3 cellular contexts compared by ENCODE assay signal in genomic region chr2:36399050-36399449, GRCh38.
A peak's percentile ranks its signal among the peaks of the same experiment; 100 is the strongest.
TF ChIP-seq lines count a peak whose summit lies in the region.

No MANE protein-coding gene starts in this region.

TF ChIP-seq in A549, 52 proteins besides CTCF, POLR2A, EP300 and RAD21:
- TF ChIP-seq ESRRA (IDR thresholded peaks at IDR 0.05; ENCODE audit: borderline replicate concordance, low read length) (no peak), CBX2 (IDR thresholded peaks at IDR 0.05; ENCODE audit: borderline replicate concordance, low read depth) (no peak), HMGXB4 (CRISPR knock-in tag; IDR thresholded peaks at IDR 0.05; ENCODE audit: borderline replicate concordance) (0 out of 2 replicates have a peak, but pooled peaks have one; percentile 12), PBX3 (IDR thresholded peaks at IDR 0.05) (no peak), JUNB (IDR thresholded peaks at IDR 0.05) (no peak), CEBPB (IDR thresholded peaks at IDR 0.05) (peak; percentile 72 to 76), MAZ (IDR thresholded peaks at IDR 0.05; ENCODE audit: borderline replicate concordance, low read depth, low read length) (no peak), EHF (CRISPR knock-in tag; IDR thresholded peaks at IDR 0.05) (no peak), ATOH8 (CRISPR knock-in tag; IDR thresholded peaks at IDR 0.05; ENCODE audit: low read depth) (0 out of 2 replicates have a peak, but pooled peaks have one; percentile 8), TFCP2L1 (CRISPR knock-in tag; IDR thresholded peaks at IDR 0.05) (0 out of 2 replicates have a peak, but pooled peaks have one; percentile 18), HES2 (IDR thresholded peaks at IDR 0.05) (0 out of 2 replicates have a peak, but pooled peaks have one; percentile 29), FOSB (CRISPR knock-in tag; IDR thresholded peaks at IDR 0.05) (0 out of 2 replicates have a peak, but pooled peaks have one; percentile 14), MAFK (IDR thresholded peaks at IDR 0.05; ENCODE audit: partially characterized antibody) (no peak), FOSL2 (IDR thresholded peaks at IDR 0.05) (no peak), FOSL2 (CRISPR knock-in tag; IDR thresholded peaks at IDR 0.05) (no peak), HOXA7 (CRISPR knock-in tag; IDR thresholded peaks at IDR 0.05) (0 out of 2 replicates have a peak, but pooled peaks have one; percentile 20), HOXB13 (CRISPR knock-in tag; IDR thresholded peaks at IDR 0.05; ENCODE audit: low read depth) (peak; percentile 72; the same call in 1 of the 2 replicates)

TF ChIP-seq in HEK293, 187 proteins besides CTCF, POLR2A, EP300 and RAD21:
- TF ChIP-seq ZNF146 (tag by site-specific recombination; IDR thresholded peaks at IDR 0.05), result no peak
- TF ChIP-seq FEZF1 (tag by site-specific recombination; IDR thresholded peaks at IDR 0.05), result peak; percentile 28; the same call in 1 of the 2 replicates
- no peak for TF ChIP-seq ZNF280C (tag by site-specific recombination; IDR thresholded peaks at IDR 0.05)
- no peak for TF ChIP-seq ZNF449 (tag by site-specific recombination; IDR thresholded peaks at IDR 0.05)
- TF ChIP-seq ZNF248 (tag by site-specific recombination; IDR thresholded peaks at IDR 0.05), result no peak
- no peak for TF ChIP-seq PRDM2 (tag by site-specific recombination; IDR thresholded peaks at IDR 0.05; ENCODE audit: borderline replicate concordance)

TF ChIP-seq in endothelial cell of umbilical vein, 7 proteins besides CTCF, POLR2A, EP300 and RAD21:
- TF ChIP-seq EZH2 (IDR thresholded peaks at IDR 0.05; ENCODE audit: borderline replicate concordance, low read depth, low read length, severe bottlenecking), result no peak
- no peak for TF ChIP-seq JUN (IDR thresholded peaks at IDR 0.05; ENCODE audit: borderline replicate concordance, insufficient read depth, insufficient read length, low read depth)
- no peak for TF ChIP-seq FOS (IDR thresholded peaks at IDR 0.05; ENCODE audit: borderline replicate concordance, insufficient read depth, low read length)
- no peak for TF ChIP-seq GATA2 (IDR thresholded peaks at IDR 0.05; ENCODE audit: insufficient read depth, insufficient read length, low read depth, low read length)
TF ChIP-seq in endothelial cell of umbilical vein: peak in this region for 0.
